In the genomic region with DNA sequence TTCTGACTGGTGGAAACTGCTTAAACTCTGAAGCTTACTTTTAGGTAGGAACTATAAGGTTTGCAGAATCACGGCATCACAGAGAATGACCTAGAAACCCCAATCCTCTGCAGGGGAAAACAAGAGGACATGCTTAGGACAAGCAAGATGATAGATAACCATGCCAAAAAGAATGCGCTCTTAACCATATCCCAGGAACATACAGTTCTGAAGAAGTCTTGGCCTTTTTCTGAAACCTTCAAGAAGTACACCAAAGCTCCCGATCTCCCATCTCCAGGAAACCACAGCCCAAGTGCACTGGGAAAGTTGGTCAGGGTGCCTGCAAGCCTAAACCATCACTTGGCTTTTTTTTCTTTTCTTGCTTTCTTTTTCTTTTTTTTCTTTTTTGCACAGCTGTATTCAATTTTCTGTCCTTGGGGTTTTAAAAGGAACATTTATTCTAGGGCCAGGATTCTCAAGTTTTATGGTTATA, we compare ENCODE assay signal across 1 cellular context.
TF ChIP-seq lines count a peak whose summit lies in the region.

No MANE protein-coding gene starts in this region.

TF ChIP-seq in GM23338, 12 proteins besides CTCF, POLR2A, EP300 and RAD21 (continued from another document):
- TF ChIP-seq EZH2phosphoT487 (IDR thresholded peaks at IDR 0.05; ENCODE audit: unreplicated experiment) (no peak), EZH2 (IDR thresholded peaks at IDR 0.05; ENCODE audit: low read depth, unreplicated experiment) (no peak), ZNF114 (CRISPR knock-in tag; IDR thresholded peaks at IDR 0.05) (no peak), CREB1 (CRISPR knock-in tag; IDR thresholded peaks at IDR 0.05; ENCODE audit: low read depth) (no peak), POLR2AphosphoS5 (IDR thresholded peaks at IDR 0.05; ENCODE audit: low read depth) (no peak), NANOG (IDR thresholded peaks at IDR 0.05; ENCODE audit: borderline replicate concordance) (no peak)
- TF ChIP-seq, protein P1, sequence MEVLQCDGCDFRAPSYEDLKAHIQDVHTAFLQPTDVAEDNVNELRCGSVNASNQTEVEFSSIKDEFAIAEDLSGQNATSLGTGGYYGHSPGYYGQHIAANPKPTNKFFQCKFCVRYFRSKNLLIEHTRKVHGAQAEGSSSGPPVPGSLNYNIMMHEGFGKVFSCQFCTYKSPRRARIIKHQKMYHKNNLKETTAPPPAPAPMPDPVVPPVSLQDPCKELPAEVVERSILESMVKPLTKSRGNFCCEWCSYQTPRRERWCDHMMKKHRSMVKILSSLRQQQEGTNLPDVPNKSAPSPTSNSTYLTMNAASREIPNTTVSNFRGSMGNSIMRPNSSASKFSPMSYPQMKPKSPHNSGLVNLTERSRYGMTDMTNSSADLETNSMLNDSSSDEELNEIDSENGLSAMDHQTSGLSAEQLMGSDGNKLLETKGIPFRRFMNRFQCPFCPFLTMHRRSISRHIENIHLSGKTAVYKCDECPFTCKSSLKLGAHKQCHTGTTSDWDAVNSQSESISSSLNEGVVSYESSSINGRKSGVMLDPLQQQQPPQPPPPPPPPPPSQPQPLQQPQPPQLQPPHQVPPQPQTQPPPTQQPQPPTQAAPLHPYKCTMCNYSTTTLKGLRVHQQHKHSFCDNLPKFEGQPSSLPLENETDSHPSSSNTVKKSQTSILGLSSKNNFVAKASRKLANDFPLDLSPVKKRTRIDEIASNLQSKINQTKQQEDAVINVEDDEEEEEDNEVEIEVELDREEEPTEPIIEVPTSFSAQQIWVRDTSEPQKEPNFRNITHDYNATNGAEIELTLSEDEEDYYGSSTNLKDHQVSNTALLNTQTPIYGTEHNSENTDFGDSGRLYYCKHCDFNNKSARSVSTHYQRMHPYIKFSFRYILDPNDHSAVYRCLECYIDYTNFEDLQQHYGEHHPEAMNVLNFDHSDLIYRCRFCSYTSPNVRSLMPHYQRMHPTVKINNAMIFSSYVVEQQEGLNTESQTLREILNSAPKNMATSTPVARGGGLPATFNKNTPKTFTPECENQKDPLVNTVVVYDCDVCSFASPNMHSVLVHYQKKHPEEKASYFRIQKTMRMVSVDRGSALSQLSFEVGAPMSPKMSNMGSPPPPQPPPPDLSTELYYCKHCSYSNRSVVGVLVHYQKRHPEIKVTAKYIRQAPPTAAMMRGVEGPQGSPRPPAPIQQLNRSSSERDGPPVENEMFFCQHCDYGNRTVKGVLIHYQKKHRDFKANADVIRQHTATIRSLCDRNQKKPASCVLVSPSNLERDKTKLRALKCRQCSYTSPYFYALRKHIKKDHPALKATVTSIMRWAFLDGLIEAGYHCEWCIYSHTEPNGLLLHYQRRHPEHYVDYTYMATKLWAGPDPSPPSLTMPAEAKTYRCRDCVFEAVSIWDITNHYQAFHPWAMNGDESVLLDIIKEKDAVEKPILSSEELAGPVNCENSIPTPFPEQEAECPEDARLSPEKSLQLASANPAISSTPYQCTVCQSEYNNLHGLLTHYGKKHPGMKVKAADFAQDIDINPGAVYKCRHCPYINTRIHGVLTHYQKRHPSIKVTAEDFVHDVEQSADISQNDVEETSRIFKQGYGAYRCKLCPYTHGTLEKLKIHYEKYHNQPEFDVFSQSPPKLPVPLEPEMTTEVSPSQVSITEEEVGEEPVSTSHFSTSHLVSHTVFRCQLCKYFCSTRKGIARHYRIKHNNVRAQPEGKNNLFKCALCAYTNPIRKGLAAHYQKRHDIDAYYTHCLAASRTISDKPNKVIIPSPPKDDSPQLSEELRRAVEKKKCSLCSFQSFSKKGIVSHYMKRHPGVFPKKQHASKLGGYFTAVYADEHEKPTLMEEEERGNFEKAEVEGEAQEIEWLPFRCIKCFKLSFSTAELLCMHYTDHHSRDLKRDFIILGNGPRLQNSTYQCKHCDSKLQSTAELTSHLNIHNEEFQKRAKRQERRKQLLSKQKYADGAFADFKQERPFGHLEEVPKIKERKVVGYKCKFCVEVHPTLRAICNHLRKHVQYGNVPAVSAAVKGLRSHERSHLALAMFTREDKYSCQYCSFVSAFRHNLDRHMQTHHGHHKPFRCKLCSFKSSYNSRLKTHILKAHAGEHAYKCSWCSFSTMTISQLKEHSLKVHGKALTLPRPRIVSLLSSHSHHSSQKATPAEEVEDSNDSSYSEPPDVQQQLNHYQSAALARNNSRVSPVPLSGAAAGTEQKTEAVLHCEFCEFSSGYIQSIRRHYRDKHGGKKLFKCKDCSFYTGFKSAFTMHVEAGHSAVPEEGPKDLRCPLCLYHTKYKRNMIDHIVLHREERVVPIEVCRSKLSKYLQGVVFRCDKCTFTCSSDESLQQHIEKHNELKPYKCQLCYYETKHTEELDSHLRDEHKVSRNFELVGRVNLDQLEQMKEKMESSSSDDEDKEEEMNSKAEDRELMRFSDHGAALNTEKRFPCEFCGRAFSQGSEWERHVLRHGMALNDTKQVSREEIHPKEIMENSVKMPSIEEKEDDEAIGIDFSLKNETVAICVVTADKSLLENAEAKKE (CRISPR knock-in tag; IDR thresholded peaks at IDR 0.05) = no peak
